9 cellular contexts compared by ENCODE assay signal in genomic region chr1:226995064-226995965, GRCh38. TPM values are rescaled to one million over a fixed set of nuclear protein-coding genes. Genes with fewer than 3 reads are reported as not detected.
A peak's percentile ranks its signal among the peaks of the same experiment; 100 is the strongest.
DNase-seq lines count a peak whose midpoint lies in the region; ATAC-seq and TF ChIP-seq lines count a peak whose summit lies in the region.
"Had no signal": no experiment of that assay in that cellular context is flagged by ENCODE, and none has a peak within 500 bp of the region (broad histone marks: within the 10 kb centered on the region; RNA-seq: fewer than 3 reads in every experiment).

No MANE protein-coding gene starts in this region.

- H3K9me3 Mint-ChIP-seq in activated naive CD4-positive, alpha-beta T cell treated with anti-CD3 and anti-CD28 coated beads, Interleukin-2, amount 50 U/mL, for 72 hours = peaks cover 0 to 12% of the 10 kb centered on the region in 2 donors
- H3K9me3 Mint-ChIP-seq in H9 = peaks cover 0 to 4% of the 10 kb centered on the region in 2 experiments; a peak in 1 of 5 replicates

- no peak for TF ChIP-seq EP300 in esophagus muscularis mucosa (IDR thresholded peaks at IDR 0.05)

- H2BK120ac ChIP-seq in H9 (ENCODE audit: low read depth, low read length, poor library complexity, severe bottlenecking) = no peak overlapping the region

- H3K4me1 ChIP-seq in H9 (ENCODE audit: insufficient read depth, low read length) = 0 out of 2 replicates have a peak, but pooled peaks cover 2% of the 10 kb centered on the region
- H3K4me1 ChIP-seq in thymus (ENCODE audit: control insufficient read depth, insufficient read depth, low read length) = no peaks in the 10 kb centered on the region
- peaks cover 19 to 22% (median 21%) of the 10 kb centered on the region in 4 donors for H3K4me1 ChIP-seq in esophagus muscularis mucosa

- H3K9me3 ChIP-seq in H9 (ENCODE audit: control insufficient read depth, low read depth, low read length) = no peaks in the 10 kb centered on the region
- H3K9me3 ChIP-seq in thymus (ENCODE audit: control insufficient read depth) = no peaks in the 10 kb centered on the region
- H3K9me3 ChIP-seq in esophagus muscularis mucosa = no peaks in the 10 kb centered on the region
- H3K9me3 ChIP-seq: neutrophil had no signal

- peak overlapping the region in 1 of 2 donors; percentile 31 for H3K27ac Mint-ChIP-seq in activated naive CD4-positive, alpha-beta T cell treated with anti-CD3 and anti-CD28 coated beads, Interleukin-2, amount 50 U/mL, for 72 hours
- peak overlapping the region in 2 of 3 experiments; percentile 57 to 73; a peak in 4 of 7 replicates for H3K27ac Mint-ChIP-seq in H9

- H3K4me3 ChIP-seq in thymus (ENCODE audit: low read length) = no peak overlapping the region
- H3K4me3 ChIP-seq in esophagus muscularis mucosa = no peak overlapping the region

- peaks cover 0 to 8% of the 10 kb centered on the region in 2 donors for H3K36me3 Mint-ChIP-seq in activated naive CD4-positive, alpha-beta T cell treated with anti-CD3 and anti-CD28 coated beads, Interleukin-2, amount 50 U/mL, for 72 hours
- peaks cover 4 to 14% (median 14%) of the 10 kb centered on the region in 3 experiments; a peak in 5 of 7 replicates for H3K36me3 Mint-ChIP-seq in H9 (ENCODE audit: insufficient read depth in 1 of 3, low read depth in 3 of 3)

- H3K27me3 ChIP-seq in H9 (ENCODE audit: insufficient read depth, low read length) (no peaks in the 10 kb centered on the region), thymus (ENCODE audit: control insufficient read depth, insufficient read depth) (no peaks in the 10 kb centered on the region), esophagus muscularis mucosa (no peaks in the 10 kb centered on the region)
- H3K27me3 ChIP-seq: neutrophil had no signal

- no peaks in the 10 kb centered on the region for H3K79me2 ChIP-seq in H9 (ENCODE audit: insufficient read depth, low read length)

- H3K23me2 ChIP-seq in H9 (ENCODE audit: insufficient read length, low read depth, low read length, poor library complexity, severe bottlenecking) = no peaks in the 10 kb centered on the region

- H2BK12ac ChIP-seq in H9 (ENCODE audit: insufficient read length, low read depth, low read length) = no peak overlapping the region

- DNase-seq in activated naive CD4-positive, alpha-beta T cell treated with anti-CD3 and anti-CD28 coated beads, Interleukin-2, amount 50 U/mL, for 72 hours (ENCODE audit: low spot score in 2 of 2) = no peak
- no peak for DNase-seq in activated naive CD4-positive, alpha-beta T cell treated with Interleukin-2 at 50 U/mL for 16 hours
- DNase-seq in H9 (peak; percentile 25), NCI-H1417 treated with DMSO at 0.1 percent for 48 hours (lab: John Stamatoyannopoulos, UW) (no peak), esophagus muscularis mucosa (ENCODE audit: extremely low spot score) (no peak)
- no peak for DNase-seq in activated CD4-positive, alpha-beta T cell treated with anti-CD3 and anti-CD28 coated beads, Interleukin-2, amount 50 U/mL, for 1 hour

- H2BK5ac ChIP-seq in H9 (ENCODE audit: insufficient read length, low read length) = no peak overlapping the region

- no peak overlapping the region for H3K14ac ChIP-seq in H9 (ENCODE audit: insufficient read depth, low read length)

- H3K27ac ChIP-seq in H9 (ENCODE audit: insufficient read length, low read depth, low read length) (no peak overlapping the region), thymus (ENCODE audit: low read depth) (peak overlapping the region; percentile 21), esophagus muscularis mucosa (replicated peaks in 1 of 4) (no peak overlapping the region)
- H3K27ac ChIP-seq: neutrophil had no signal

- no peak overlapping the region for H3T11ph ChIP-seq in H9 (ENCODE audit: low read length)

- H3K27me3 Mint-ChIP-seq in H9 (ENCODE audit: low read depth) = no peaks in the 10 kb centered on the region

- H2BK15ac ChIP-seq in H9 (ENCODE audit: low read depth, low read length) = no peak overlapping the region

- H4K8ac ChIP-seq in H9 (replicated peaks; ENCODE audit: insufficient read length, low read depth, low read length) = no peak overlapping the region

- peak; percentile 36 to 46 for ATAC-seq in activated naive CD4-positive, alpha-beta T cell treated with anti-CD3 and anti-CD28 coated beads, Interleukin-2, amount 50 U/mL, for 72 hours
- ATAC-seq in HG03457 (IDR thresholded peaks at IDR 0.05; ENCODE audit: unreplicated experiment) = peak; percentile 91

- no peak overlapping the region for H2AFZ ChIP-seq in H9 (ENCODE audit: low read length)

- no CpG with 5 or more reads among the region's 15 CpGs for WGBS in H9 (ENCODE audit: extremely low coverage, insufficient read length, low lambda C conversion rate)
- WGBS in thymus = 95% methylated on average over 15 of the region's 15 CpGs
- WGBS in esophagus muscularis mucosa = 84% methylated on average over 15 of the region's 15 CpGs

- H4K5ac ChIP-seq in H9 (ENCODE audit: insufficient read length, low read depth, low read length) = no peak overlapping the region

- H2BK20ac ChIP-seq in H9 (ENCODE audit: low read depth, low read length, poor library complexity, severe bottlenecking) = no peak overlapping the region

- no peak overlapping the region for H3K4me2 ChIP-seq in H9 (ENCODE audit: insufficient read depth, insufficient read length, low read length)

- no peak overlapping the region for H3K18ac ChIP-seq in H9 (ENCODE audit: insufficient read length, low read depth, low read length)

- intact Hi-C loops in esophagus muscularis mucosa (cut with DNase I) = no loop called here

- no peak for TF ChIP-seq CTCF in H9 (conservative IDR thresholded peaks at IDR 0.05)
- no peak for TF ChIP-seq CTCF in esophagus muscularis mucosa (IDR thresholded peaks at IDR 0.05)

- no peak overlapping the region for H3K23ac ChIP-seq in H9 (ENCODE audit: insufficient read length, low read depth, low read length)

- H4K20me1 ChIP-seq in H9 (ENCODE audit: control insufficient read depth, insufficient read depth, insufficient read length) = no peaks in the 10 kb centered on the region

- no peak overlapping the region for H3K56ac ChIP-seq in H9 (ENCODE audit: insufficient read length, low read depth, low read length)

- H3K4me3 Mint-ChIP-seq in H9 = no peak overlapping the region; a peak in 1 of 5 replicates

- no peak overlapping the region for H2AK5ac ChIP-seq in H9 (ENCODE audit: insufficient read length, low read length)

- H3K79me1 ChIP-seq in H9 (ENCODE audit: insufficient read depth, low read depth, low read length, poor library complexity, severe bottlenecking) = no peaks in the 10 kb centered on the region

- no peak overlapping the region for H4K91ac ChIP-seq in H9 (ENCODE audit: insufficient read length, low read depth, low read length)

- H3K36me3 ChIP-seq in thymus (ENCODE audit: control insufficient read depth, insufficient read depth) (no peaks in the 10 kb centered on the region), esophagus muscularis mucosa (peaks cover 0 to 32% (median 17%) of the 10 kb centered on the region in 4 donors)
- H3K36me3 ChIP-seq: neutrophil had no signal

- TF ChIP-seq POLR2A in esophagus muscularis mucosa (IDR thresholded peaks at IDR 0.05; ENCODE audit: low read depth) = no peak

- no peak overlapping the region for H3K9ac ChIP-seq in H9 (ENCODE audit: extremely low read depth, insufficient read length, low read length)

- peaks cover 30 to 45% of the 10 kb centered on the region in 2 experiments for H3K4me1 Mint-ChIP-seq in H9

- H3K4ac ChIP-seq in H9 (ENCODE audit: low read depth, low read length) = no peak overlapping the region

RNA-seq across cellular contexts. Expression of gene COQ8A, which starts 55.2 kb away (rescaled TPM):
- 10 to 100 TPM; 20.5 to 28.1 TPM for total RNA-seq in activated naive CD4-positive, alpha-beta T cell treated with anti-CD3 and anti-CD28 coated beads, Interleukin-2, amount 50 U/mL, for 72 hours
- total RNA-seq in H9 (2021) (25.8 and 26.0 TPM in 2 replicates), esophagus muscularis mucosa (100 to 1,000 TPM in 1 of 4 donors, 10 to 100 TPM in 3; 73.1 to 118 (median 80.9) TPM)
- polyA plus RNA-seq in thymus = 47.1 TPM
